19 cellular contexts compared by ENCODE assay signal in genomic region chr2:129627437-129627836, GRCh38.
A peak's percentile ranks its signal among the peaks of the same experiment; 100 is the strongest.
DNase-seq lines count a peak whose midpoint lies in the region; ATAC-seq, FAIRE-seq and TF ChIP-seq lines count a peak whose summit lies in the region.
"Had no signal": no experiment of that assay in that cellular context is flagged by ENCODE, and none has a peak within 500 bp of the region (broad histone marks: within the 10 kb centered on the region; RNA-seq: fewer than 3 reads in every experiment).

No MANE protein-coding gene starts in this region.

- TF ChIP-seq CTCF in GM23338 (conservative IDR thresholded peaks at IDR 0.05; ENCODE audit: low read depth in 2 of 2) (peak in 1 of 2 experiments; percentile 44; a peak in 3 of 4 replicates), NB4 (IDR thresholded peaks at IDR 0.05; ENCODE audit: low read depth, low read length) (peak; percentile 15), bronchial epithelial cell (IDR thresholded peaks at IDR 0.05; ENCODE audit: insufficient read depth, low read length, severe bottlenecking) (no peak)

- 0 out of 2 replicates have a peak, but pooled peaks cover 6% of the 10 kb centered on the region for H3K9me2 ChIP-seq in GM23338 (ENCODE audit: insufficient read depth)

- 0 out of 2 replicates have a peak overlapping the region, but pooled peaks have one; percentile 69 for H2AFZ ChIP-seq in GM23338
- H2AFZ ChIP-seq: GM23248 had no signal

- no peaks in the 10 kb centered on the region; the same call in 1 of the 3 replicates for H3K36me3 Mint-ChIP-seq in GM23338 (ENCODE audit: low read depth)
- H3K36me3 Mint-ChIP-seq: CD8-positive, alpha-beta T cell had no signal

- H3K79me2 ChIP-seq in GM23338 (replicated peaks; ENCODE audit: insufficient read depth) = no peaks in the 10 kb centered on the region

- FAIRE-seq in bronchial epithelial cell (lab: Jason Lieb, UNC) = peak; percentile 13
- FAIRE-seq: GM12891, GM18507 had no signal

- peaks cover 3% of the 10 kb centered on the region; the same call in 1 of the 2 replicates for H3K4me1 ChIP-seq in GM23338 (ENCODE audit: insufficient read depth)
- H3K4me1 ChIP-seq: BLaER1 treated with 17β-estradiol and CSF1 and Interleukin-3, amounts not matched to agents 10 nM and 100 nM; HAP-1 had no signal

- peak; percentile 51 for DNase-seq in GM23338 (ENCODE audit: low spot score)
- no peak for DNase-seq in NB4 (ENCODE audit: low read depth)
- DNase-seq in bronchial epithelial cell (ENCODE audit: low read depth) = no peak
- DNase-seq in islet precursor cell = peak; percentile 40
- no peak for DNase-seq in HuH-7 (ENCODE audit: low spot score)
- no peak for DNase-seq in SHP77 (lab: John Stamatoyannopoulos, UW)
- no peak for DNase-seq in NCI-H2107 treated with DMSO at 0.1 percent for 48 hours (lab: John Stamatoyannopoulos, UW; ENCODE audit: unreplicated experiment)
- DNase-seq: Calu3; CD8-positive, alpha-beta T cell; DMS53; DND-41; EL; GM23248 had no signal

- H3K4me3 ChIP-seq in GM23338 (no peak overlapping the region), NB4 (ENCODE audit: low read depth, low read length) (no peak overlapping the region), bronchial epithelial cell (ENCODE audit: low read depth, low read length) (no peak overlapping the region)
- H3K4me3 ChIP-seq: BLaER1 treated with 17β-estradiol and CSF1 and Interleukin-3, amounts not matched to agents 10 nM and 100 nM; GM23248; HAP-1 had no signal

- H3K36me3 ChIP-seq in GM23338 (ENCODE audit: insufficient read depth) = no peaks in the 10 kb centered on the region
- H3K36me3 ChIP-seq in bronchial epithelial cell (ENCODE audit: control insufficient read depth, insufficient read depth, low read length) = no peaks in the 10 kb centered on the region
- H3K36me3 ChIP-seq: BLaER1 treated with 17β-estradiol and CSF1 and Interleukin-3, amounts not matched to agents 10 nM and 100 nM; HAP-1 had no signal

- H3K27ac ChIP-seq in GM23338 (ENCODE audit: low read depth) = no peak overlapping the region
- H3K27ac ChIP-seq: BLaER1 treated with 17β-estradiol and CSF1 and Interleukin-3, amounts not matched to agents 10 nM and 100 nM; GM23248 had no signal

- no peaks in the 10 kb centered on the region for H4K20me1 ChIP-seq in GM23338 (replicated peaks; ENCODE audit: insufficient read depth)
- H4K20me1 ChIP-seq: BLaER1 treated with 17β-estradiol and CSF1 and Interleukin-3, amounts not matched to agents 10 nM and 100 nM had no signal

- no peak overlapping the region for H3K27ac Mint-ChIP-seq in GM23338
- H3K27ac Mint-ChIP-seq: B cell; CD8-positive, alpha-beta T cell had no signal

- H3K27me3 Mint-ChIP-seq in GM23338 (ENCODE audit: insufficient read depth, low read depth, poor library complexity) = peaks cover 6% of the 10 kb centered on the region
- H3K27me3 Mint-ChIP-seq: B cell had no signal

- ATAC-seq in GM23338 (peak; percentile 61), GM18502 (IDR thresholded peaks at IDR 0.05; ENCODE audit: poor library complexity, unreplicated experiment) (no peak)
- ATAC-seq: CD8-positive, alpha-beta T cell had no signal

- H3K4me1 Mint-ChIP-seq in GM23338 = peaks cover 12% of the 10 kb centered on the region
- H3K4me1 Mint-ChIP-seq: B cell had no signal

- no peak for TF ChIP-seq POLR2A in NB4 (IDR thresholded peaks at IDR 0.05; ENCODE audit: extremely low read depth, insufficient read length)

- no peak overlapping the region for H3K4me2 ChIP-seq in GM23338
- H3K4me2 ChIP-seq: BLaER1 treated with 17β-estradiol and CSF1 and Interleukin-3, amounts not matched to agents 10 nM and 100 nM had no signal

- H3K27me3 ChIP-seq in GM23338 (ENCODE audit: insufficient read depth) = no peaks in the 10 kb centered on the region
- no peaks in the 10 kb centered on the region for H3K27me3 ChIP-seq in bronchial epithelial cell (ENCODE audit: control insufficient read depth, insufficient read depth, low read length)
- H3K27me3 ChIP-seq: BLaER1 treated with 17β-estradiol and CSF1 and Interleukin-3, amounts not matched to agents 10 nM and 100 nM had no signal

- no peaks in the 10 kb centered on the region for H3F3A ChIP-seq in GM23338 (replicated peaks; ENCODE audit: low read depth)

- no peak overlapping the region for H3K4me3 Mint-ChIP-seq in GM23338
- H3K4me3 Mint-ChIP-seq: B cell; CD8-positive, alpha-beta T cell had no signal

- H3K9me3 Mint-ChIP-seq in GM23338 = peaks cover 8% of the 10 kb centered on the region
- H3K9me3 Mint-ChIP-seq: CD8-positive, alpha-beta T cell had no signal

TF ChIP-seq in GM23338, 12 proteins besides CTCF, POLR2A, EP300 and RAD21 (continues in another document):
- TF ChIP-seq ZNF331 (CRISPR knock-in tag; IDR thresholded peaks at IDR 0.05; ENCODE audit: low read depth) = no peak
- no peak for TF ChIP-seq ETS1 (IDR thresholded peaks at IDR 0.05)
- TF ChIP-seq, protein P1, sequence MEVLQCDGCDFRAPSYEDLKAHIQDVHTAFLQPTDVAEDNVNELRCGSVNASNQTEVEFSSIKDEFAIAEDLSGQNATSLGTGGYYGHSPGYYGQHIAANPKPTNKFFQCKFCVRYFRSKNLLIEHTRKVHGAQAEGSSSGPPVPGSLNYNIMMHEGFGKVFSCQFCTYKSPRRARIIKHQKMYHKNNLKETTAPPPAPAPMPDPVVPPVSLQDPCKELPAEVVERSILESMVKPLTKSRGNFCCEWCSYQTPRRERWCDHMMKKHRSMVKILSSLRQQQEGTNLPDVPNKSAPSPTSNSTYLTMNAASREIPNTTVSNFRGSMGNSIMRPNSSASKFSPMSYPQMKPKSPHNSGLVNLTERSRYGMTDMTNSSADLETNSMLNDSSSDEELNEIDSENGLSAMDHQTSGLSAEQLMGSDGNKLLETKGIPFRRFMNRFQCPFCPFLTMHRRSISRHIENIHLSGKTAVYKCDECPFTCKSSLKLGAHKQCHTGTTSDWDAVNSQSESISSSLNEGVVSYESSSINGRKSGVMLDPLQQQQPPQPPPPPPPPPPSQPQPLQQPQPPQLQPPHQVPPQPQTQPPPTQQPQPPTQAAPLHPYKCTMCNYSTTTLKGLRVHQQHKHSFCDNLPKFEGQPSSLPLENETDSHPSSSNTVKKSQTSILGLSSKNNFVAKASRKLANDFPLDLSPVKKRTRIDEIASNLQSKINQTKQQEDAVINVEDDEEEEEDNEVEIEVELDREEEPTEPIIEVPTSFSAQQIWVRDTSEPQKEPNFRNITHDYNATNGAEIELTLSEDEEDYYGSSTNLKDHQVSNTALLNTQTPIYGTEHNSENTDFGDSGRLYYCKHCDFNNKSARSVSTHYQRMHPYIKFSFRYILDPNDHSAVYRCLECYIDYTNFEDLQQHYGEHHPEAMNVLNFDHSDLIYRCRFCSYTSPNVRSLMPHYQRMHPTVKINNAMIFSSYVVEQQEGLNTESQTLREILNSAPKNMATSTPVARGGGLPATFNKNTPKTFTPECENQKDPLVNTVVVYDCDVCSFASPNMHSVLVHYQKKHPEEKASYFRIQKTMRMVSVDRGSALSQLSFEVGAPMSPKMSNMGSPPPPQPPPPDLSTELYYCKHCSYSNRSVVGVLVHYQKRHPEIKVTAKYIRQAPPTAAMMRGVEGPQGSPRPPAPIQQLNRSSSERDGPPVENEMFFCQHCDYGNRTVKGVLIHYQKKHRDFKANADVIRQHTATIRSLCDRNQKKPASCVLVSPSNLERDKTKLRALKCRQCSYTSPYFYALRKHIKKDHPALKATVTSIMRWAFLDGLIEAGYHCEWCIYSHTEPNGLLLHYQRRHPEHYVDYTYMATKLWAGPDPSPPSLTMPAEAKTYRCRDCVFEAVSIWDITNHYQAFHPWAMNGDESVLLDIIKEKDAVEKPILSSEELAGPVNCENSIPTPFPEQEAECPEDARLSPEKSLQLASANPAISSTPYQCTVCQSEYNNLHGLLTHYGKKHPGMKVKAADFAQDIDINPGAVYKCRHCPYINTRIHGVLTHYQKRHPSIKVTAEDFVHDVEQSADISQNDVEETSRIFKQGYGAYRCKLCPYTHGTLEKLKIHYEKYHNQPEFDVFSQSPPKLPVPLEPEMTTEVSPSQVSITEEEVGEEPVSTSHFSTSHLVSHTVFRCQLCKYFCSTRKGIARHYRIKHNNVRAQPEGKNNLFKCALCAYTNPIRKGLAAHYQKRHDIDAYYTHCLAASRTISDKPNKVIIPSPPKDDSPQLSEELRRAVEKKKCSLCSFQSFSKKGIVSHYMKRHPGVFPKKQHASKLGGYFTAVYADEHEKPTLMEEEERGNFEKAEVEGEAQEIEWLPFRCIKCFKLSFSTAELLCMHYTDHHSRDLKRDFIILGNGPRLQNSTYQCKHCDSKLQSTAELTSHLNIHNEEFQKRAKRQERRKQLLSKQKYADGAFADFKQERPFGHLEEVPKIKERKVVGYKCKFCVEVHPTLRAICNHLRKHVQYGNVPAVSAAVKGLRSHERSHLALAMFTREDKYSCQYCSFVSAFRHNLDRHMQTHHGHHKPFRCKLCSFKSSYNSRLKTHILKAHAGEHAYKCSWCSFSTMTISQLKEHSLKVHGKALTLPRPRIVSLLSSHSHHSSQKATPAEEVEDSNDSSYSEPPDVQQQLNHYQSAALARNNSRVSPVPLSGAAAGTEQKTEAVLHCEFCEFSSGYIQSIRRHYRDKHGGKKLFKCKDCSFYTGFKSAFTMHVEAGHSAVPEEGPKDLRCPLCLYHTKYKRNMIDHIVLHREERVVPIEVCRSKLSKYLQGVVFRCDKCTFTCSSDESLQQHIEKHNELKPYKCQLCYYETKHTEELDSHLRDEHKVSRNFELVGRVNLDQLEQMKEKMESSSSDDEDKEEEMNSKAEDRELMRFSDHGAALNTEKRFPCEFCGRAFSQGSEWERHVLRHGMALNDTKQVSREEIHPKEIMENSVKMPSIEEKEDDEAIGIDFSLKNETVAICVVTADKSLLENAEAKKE (CRISPR knock-in tag; IDR thresholded peaks at IDR 0.05) = no peak

Comparison
In these comparisons a context has a peak if more than half of its experiments do, and no peak if none do; other contexts are left out.
1. DNase-seq: peak in GM23338 (single experiment) and islet precursor cell (single experiment); none in NB4 (single experiment), bronchial epithelial cell (single experiment), HuH-7 (single experiment), SHP77 (0 of 2) and NCI-H2107 treated with DMSO at 0.1 percent for 48 hours (single experiment).